In the genomic region with DNA sequence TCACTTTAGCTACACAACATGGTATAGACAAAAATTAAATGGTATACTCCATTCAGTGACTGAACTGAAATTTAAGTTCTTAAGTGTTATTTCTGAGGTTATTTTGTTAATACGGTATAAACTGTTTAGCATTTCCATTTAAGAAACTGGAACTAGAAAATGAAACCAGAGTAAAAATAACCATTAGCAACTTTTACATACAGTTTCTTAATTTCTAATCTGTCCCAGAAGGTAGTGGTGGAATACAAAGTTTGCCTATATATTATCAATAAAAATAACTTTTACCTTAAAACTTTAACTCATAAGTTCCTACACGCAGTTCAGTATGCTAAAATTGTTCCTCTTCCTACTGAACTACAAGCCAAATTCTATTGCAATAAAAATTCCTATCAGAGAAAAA, we compare ENCODE assay signal across 13 cellular contexts. TPM values are rescaled to one million over a fixed set of nuclear protein-coding genes. Genes with fewer than 3 reads are reported as not detected.
DNase-seq lines count a peak whose midpoint lies in the region; ATAC-seq and TF ChIP-seq lines count a peak whose summit lies in the region.
"Had no signal": no experiment of that assay in that cellular context is flagged by ENCODE, and none has a peak within 500 bp of the region (broad histone marks: within the 10 kb centered on the region; RNA-seq: fewer than 3 reads in every experiment).

No MANE protein-coding gene starts in this region.

- peaks cover 62% of the 10 kb centered on the region for H3K36me3 Mint-ChIP-seq in activated T-cell treated with anti-CD3 and anti-CD28 coated beads, Interleukin-2, amount 50 U/mL, for 24 hours (ENCODE audit: low read depth)
- H3K36me3 Mint-ChIP-seq in activated T-cell treated with anti-CD3 and anti-CD28 coated beads, Interleukin-2, amount 50 U/mL, for 72 hours (ENCODE audit: insufficient read depth in 2 of 2) = peaks cover 5 to 27% of the 10 kb centered on the region in 2 donors

- H3K27me3 ChIP-seq in OCI-LY3 (ENCODE audit: low read depth, low read length) (no peaks in the 10 kb centered on the region), subcutaneous abdominal adipose tissue (ENCODE audit: control insufficient read depth in 5 of 5, insufficient read depth in 4 of 5, low read length in 5 of 5) (no peaks in the 10 kb centered on the region), BE2C (no peaks in the 10 kb centered on the region)

- H3K27ac ChIP-seq in OCI-LY3 (ENCODE audit: low read length) = peak overlapping the region; percentile 80
- H3K27ac ChIP-seq in subcutaneous abdominal adipose tissue (ENCODE audit: low read depth, low read length) = peak overlapping the region; percentile 46
- H3K27ac ChIP-seq: A549 had no signal

- H3K9me3 ChIP-seq in OCI-LY3 (ENCODE audit: insufficient read depth, low read length) = no peaks in the 10 kb centered on the region
- H3K9me3 ChIP-seq in subcutaneous abdominal adipose tissue (ENCODE audit: control insufficient read depth in 5 of 5, low read length in 5 of 5) = no peaks in the 10 kb centered on the region
- H3K9me3 ChIP-seq in BE2C = no peaks in the 10 kb centered on the region
- H3K9me3 ChIP-seq: A549 had no signal

- peak overlapping the region; percentile 22 for H3K27ac Mint-ChIP-seq in activated T-cell treated with anti-CD3 and anti-CD28 coated beads, Interleukin-2, amount 50 U/mL, for 24 hours
- no peak overlapping the region for H3K27ac Mint-ChIP-seq in activated T-cell treated with anti-CD3 and anti-CD28 coated beads, Interleukin-2, amount 50 U/mL, for 72 hours
- H3K27ac Mint-ChIP-seq: WTC11 had no signal

- TF ChIP-seq CTCF in OCI-LY3 (IDR thresholded peaks at IDR 0.05; ENCODE audit: low read depth, low read length) (no peak), BE2C (IDR thresholded peaks at IDR 0.05; ENCODE audit: low read depth, low read length) (no peak), GM10266 (IDR thresholded peaks at IDR 0.05; ENCODE audit: control insufficient read depth, insufficient read depth, low read depth, missing control alignments) (no peak)

- H2AFZ ChIP-seq in OCI-LY3 (ENCODE audit: low read depth, low read length) = no peak overlapping the region

- H3K79me2 ChIP-seq in OCI-LY3 (ENCODE audit: low read length) = peaks cover 99% of the 10 kb centered on the region

- no peaks in the 10 kb centered on the region for H3K27me3 Mint-ChIP-seq in activated T-cell treated with anti-CD3 and anti-CD28 coated beads, Interleukin-2, amount 50 U/mL, for 24 hours
- H3K27me3 Mint-ChIP-seq in activated T-cell treated with anti-CD3 and anti-CD28 coated beads, Interleukin-2, amount 50 U/mL, for 72 hours (ENCODE audit: low read depth) = no peaks in the 10 kb centered on the region

- H3K4me1 ChIP-seq in OCI-LY3 (ENCODE audit: low read length) (peaks cover 32% of the 10 kb centered on the region), subcutaneous abdominal adipose tissue (ENCODE audit: control insufficient read depth in 5 of 5, insufficient read depth in 5 of 5, low read length in 5 of 5) (peaks cover 2 to 42% (median 34%) of the 10 kb centered on the region in 5 donors), BE2C (no peaks in the 10 kb centered on the region; the same call in 1 of the 2 replicates)

- peak overlapping the region; percentile 19; the same call in 1 of the 2 replicates for H3K9ac ChIP-seq in OCI-LY3 (ENCODE audit: low read length)
- H3K9ac ChIP-seq in subcutaneous abdominal adipose tissue (ENCODE audit: low read length in 5 of 5) = peak overlapping the region in 1 of 5 donors; percentile 49

- peaks cover 49% of the 10 kb centered on the region for H3K4me1 Mint-ChIP-seq in activated T-cell treated with anti-CD3 and anti-CD28 coated beads, Interleukin-2, amount 50 U/mL, for 24 hours (ENCODE audit: low read depth)
- H3K4me1 Mint-ChIP-seq in activated T-cell treated with anti-CD3 and anti-CD28 coated beads, Interleukin-2, amount 50 U/mL, for 72 hours (ENCODE audit: low read depth) = peaks cover 45% of the 10 kb centered on the region
- H3K4me1 Mint-ChIP-seq: neural crest cell, WTC11 had no signal

- peaks cover 49% of the 10 kb centered on the region for H4K20me1 ChIP-seq in OCI-LY3 (ENCODE audit: insufficient read depth, low read length)

- DNase-seq in activated T-cell treated with anti-CD3 and anti-CD28 coated beads, Interleukin-2, amount 50 U/mL, for 24 hours = no peak
- DNase-seq in activated T-cell treated with anti-CD3 and anti-CD28 coated beads, Interleukin-2, amount 50 U/mL, for 72 hours = no peak
- DNase-seq in GM19240 (ENCODE audit: insufficient read length, low spot score) (no peak), BE2C (no peak), GM10266 (ENCODE audit: extremely low spot score) (no peak)
- DNase-seq: DND-41 had no signal

- H3K4me3 ChIP-seq in OCI-LY3 (ENCODE audit: low read length) (peak overlapping the region; percentile 68), subcutaneous abdominal adipose tissue (ENCODE audit: low read depth in 1 of 5, low read length in 5 of 5) (no peak overlapping the region), BE2C (ENCODE audit: low read depth, low read length) (no peak overlapping the region)
- H3K4me3 ChIP-seq: A549, smooth muscle cell had no signal

- no peak for ATAC-seq in activated T-cell treated with anti-CD3 and anti-CD28 coated beads, Interleukin-2, amount 50 U/mL, for 72 hours (replicated peaks in 1 of 2)
- peak; percentile 67 for ATAC-seq in HG02798 (IDR thresholded peaks at IDR 0.05; ENCODE audit: poor library complexity, unreplicated experiment)
- ATAC-seq: A549, WTC11 had no signal

- no peaks in the 10 kb centered on the region for H3K9me3 Mint-ChIP-seq in activated T-cell treated with anti-CD3 and anti-CD28 coated beads, Interleukin-2, amount 50 U/mL, for 24 hours
- no peaks in the 10 kb centered on the region for H3K9me3 Mint-ChIP-seq in activated T-cell treated with anti-CD3 and anti-CD28 coated beads, Interleukin-2, amount 50 U/mL, for 72 hours
- H3K9me3 Mint-ChIP-seq: neural crest cell, WTC11 had no signal

- H3K4me3 Mint-ChIP-seq in activated T-cell treated with anti-CD3 and anti-CD28 coated beads, Interleukin-2, amount 50 U/mL, for 24 hours = no peak overlapping the region
- no peak overlapping the region for H3K4me3 Mint-ChIP-seq in activated T-cell treated with anti-CD3 and anti-CD28 coated beads, Interleukin-2, amount 50 U/mL, for 72 hours
- H3K4me3 Mint-ChIP-seq: WTC11 had no signal

- H3K4me2 ChIP-seq in OCI-LY3 (ENCODE audit: low read length) = peak overlapping the region; percentile 89
- H3K4me2 ChIP-seq: A549, smooth muscle cell had no signal

- H3K36me3 ChIP-seq in OCI-LY3 (replicated peaks; ENCODE audit: low read depth, low read length) (peaks cover 32% of the 10 kb centered on the region), subcutaneous abdominal adipose tissue (ENCODE audit: control insufficient read depth in 5 of 5, insufficient read depth in 5 of 5, low read length in 5 of 5) (peaks cover 0 to 13% (median 9%) of the 10 kb centered on the region in 5 donors), BE2C (peaks cover 33% of the 10 kb centered on the region)

RNA-seq across cellular contexts. Expression of a gene that starts 10.3 kb away (rescaled TPM):
- 10 to 100 TPM; 72.3 to 73.2 TPM for total RNA-seq in activated T-cell treated with anti-CD3 and anti-CD28 coated beads, Interleukin-2, amount 50 U/mL, for 72 hours
- 83.1 TPM for polyA plus RNA-seq in BE2C (2012; ENCODE audit: insufficient read depth, insufficient read length, low read depth)
